ENCODE assay signal across 30 cellular contexts in genomic region chr2:114426756-114427155, GRCh38. TPM values are rescaled to one million over a fixed set of nuclear protein-coding genes. Genes with fewer than 3 reads are reported as not detected.
"Had no signal": no experiment of that assay in that cellular context is flagged by ENCODE, and none has a peak within 500 bp of the region (broad histone marks: within the 10 kb centered on the region; RNA-seq: fewer than 3 reads in every experiment).

No MANE protein-coding gene starts in this region.

- H3K4me1 ChIP-seq: body of pancreas, esophagus muscularis mucosa, foreskin keratinocyte, gastrocnemius medialis, heart left ventricle had no signal

- H3K27ac ChIP-seq: body of pancreas, esophagus muscularis mucosa, foreskin keratinocyte, gastrocnemius medialis, heart left ventricle had no signal

- DNase-seq: activated CD4-positive, alpha-beta memory T cell treated with anti-CD3 and anti-CD28 coated beads for 36 hours; activated CD4-positive, alpha-beta T cell treated with anti-CD3 and anti-CD28 coated beads for 36 hours; activated CD4-positive, alpha-beta T cell treated with anti-CD3 and anti-CD28 coated beads, Interleukin-2, amount 10 ng/mL, durations not matched to agents 24 days and 14 days; activated CD4-positive, CD25-positive, alpha-beta regulatory T cell; activated CD4-positive, CD25-positive, alpha-beta regulatory T cell treated with anti-CD3 and anti-CD28 coated beads, Interleukin-2, amount 50 U/mL, for 72 hours; activated CD8-positive, alpha-beta memory T cell treated with anti-CD3 and anti-CD28 coated beads, Interleukin-2, amount 10 ng/mL, durations not matched to agents 7 days and 5 days; activated CD8-positive, alpha-beta memory T cell treated with anti-CD3 and anti-CD28 coated beads, Interleukin-2, amount 50 U/mL, for 4 hours; activated CD8-positive, alpha-beta T cell treated with anti-CD3 and anti-CD28 coated beads, Interleukin-2, amount 10 ng/mL, durations not matched to agents 7 days and 5 days; activated effector memory CD4-positive, alpha-beta T cell treated with anti-CD3 and anti-CD28 coated beads, Interleukin-2, amount 50 U/mL, for 16 hours; activated naive CD4-positive, alpha-beta T cell treated with anti-CD3 and anti-CD28 coated beads for 36 hours; activated naive CD8-positive, alpha-beta T cell treated with anti-CD3 and anti-CD28 coated beads, Interleukin-2, amount 10 ng/mL, durations not matched to agents 7 days and 5 days; activated T-cell treated with anti-CD3 and anti-CD28 coated beads, Interleukin-2, amount 50 U/mL, for 1 hour; activated T-cell treated with anti-CD3 and anti-CD28 coated beads, Interleukin-2, amount 50 U/mL, for 48 hours; body of pancreas; cortex of kidney; dermis blood vessel endothelial cell; effector CD4-positive, alpha-beta T cell; effector memory CD8-positive, alpha-beta T cell; erythroblast; foreskin keratinocyte; gastrocnemius medialis; glutamatergic neuron; heart left ventricle; T-helper 2 cell had no signal

- H3K27me3 ChIP-seq: body of pancreas, esophagus muscularis mucosa, foreskin keratinocyte, gastrocnemius medialis, heart left ventricle had no signal

- H3K36me3 ChIP-seq: esophagus muscularis mucosa, gastrocnemius medialis, heart left ventricle had no signal

- H3K9me3 ChIP-seq: body of pancreas, esophagus muscularis mucosa, gastrocnemius medialis, heart left ventricle had no signal

- H3K4me3 ChIP-seq: body of pancreas, esophagus muscularis mucosa, gastrocnemius medialis, heart left ventricle had no signal

RNA-seq across cellular contexts. Expression of gene DPP10, which starts 15.7 kb away (rescaled TPM):
- total RNA-seq: activated CD4-positive, alpha-beta memory T cell treated with anti-CD3 and anti-CD28 coated beads for 36 hours; activated CD4-positive, alpha-beta T cell treated with anti-CD3 and anti-CD28 coated beads for 36 hours; activated CD4-positive, alpha-beta T cell treated with anti-CD3 and anti-CD28 coated beads, Interleukin-2, amount 10 ng/mL, durations not matched to agents 24 days and 14 days; activated CD8-positive, alpha-beta memory T cell treated with anti-CD3 and anti-CD28 coated beads for 36 hours; activated CD8-positive, alpha-beta memory T cell treated with anti-CD3 and anti-CD28 coated beads, Interleukin-2, amount 10 ng/mL, durations not matched to agents 7 days and 5 days; activated CD8-positive, alpha-beta T cell treated with anti-CD3 and anti-CD28 coated beads, Interleukin-2, amount 10 ng/mL, durations not matched to agents 7 days and 5 days; activated naive CD4-positive, alpha-beta T cell treated with anti-CD3 and anti-CD28 coated beads for 36 hours; activated naive CD4-positive, alpha-beta T cell treated with anti-CD3 and anti-CD28 coated beads, Interleukin-2, amount 50 U/mL, for 72 hours; activated naive CD8-positive, alpha-beta T cell treated with anti-CD3 and anti-CD28 coated beads, Interleukin-2, amount 10 ng/mL, durations not matched to agents 7 days and 5 days; activated T-helper 1 cell treated with anti-CD3 and anti-CD28 coated beads, Interleukin-12 subunit alpha, Interleukin-12 subunit beta, Interleukin-2, Interleukin-4 antibody, amounts not matched to agents 30 ng/mL and 10 ng/mL and 1 ng/mL, durations not matched to agents 14 hours and 24 hours and 36 hours; activated T-helper 2 cell treated with anti-CD3 and anti-CD28 coated beads, Interferon-gamma antibody, Interleukin-2, Interleukin-4, amounts not matched to agents 10 μg/mL and 5 μg/mL and 100 μg/mL, durations not matched to agents 14 hours and 24 hours and 36 hours; dermis blood vessel endothelial cell; foreskin keratinocyte; gastrocnemius medialis; T-helper 1 cell treated with Interleukin-12 subunit alpha and Interleukin-12 subunit beta and Interleukin-4 antibody, amounts not matched to agents 30 ng/mL and 1 ng/mL, for 36 hours had no signal
- polyA plus RNA-seq: foreskin keratinocyte, heart left ventricle had no signal
